Comparison of ENCODE assay signal across 1 cellular context in the genomic region with DNA sequence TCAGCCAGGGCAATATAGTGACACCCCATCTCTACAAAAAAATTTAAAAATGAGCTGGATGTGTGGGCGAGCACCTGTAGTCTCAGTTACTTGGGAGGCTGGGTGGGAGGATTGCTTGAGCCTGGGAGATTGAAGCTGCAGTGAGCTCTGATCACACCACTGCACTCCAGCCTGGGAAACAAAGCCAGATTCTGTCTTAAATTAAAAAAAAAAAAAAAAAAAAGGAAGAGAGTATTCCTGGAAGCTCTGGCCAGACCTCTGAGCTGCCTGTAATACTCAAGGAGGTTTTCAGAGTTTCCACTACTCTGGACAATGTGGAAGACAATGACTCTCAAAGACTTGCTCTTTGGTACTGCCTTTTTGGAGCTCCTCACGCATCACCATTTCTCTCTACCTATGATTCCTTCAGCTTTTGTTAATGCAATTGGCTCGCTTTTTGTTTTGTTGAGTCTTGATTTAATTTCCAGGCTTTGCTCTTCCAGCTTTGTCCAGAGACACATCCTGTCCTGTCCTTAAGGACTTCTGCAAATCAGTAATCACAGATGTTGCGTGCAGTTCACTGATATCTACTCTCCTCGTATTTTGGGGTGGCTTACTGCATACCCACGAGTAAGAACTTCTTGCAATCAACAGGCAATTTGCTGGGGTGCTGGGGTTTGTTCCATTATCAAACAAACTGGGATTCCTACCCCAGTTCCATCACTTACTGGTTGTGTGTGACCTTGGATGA.
TF ChIP-seq lines count a peak whose summit lies in the region.

No MANE protein-coding gene starts in this region.

TF ChIP-seq in GM12878, 131 proteins besides CTCF, POLR2A, EP300 and RAD21:
- TF ChIP-seq SREBF1 (IDR thresholded peaks at IDR 0.05; ENCODE audit: low read length) (no peak), ZNF207 (IDR thresholded peaks at IDR 0.05; ENCODE audit: borderline replicate concordance) (no peak), EGR1 (IDR thresholded peaks at IDR 0.05; ENCODE audit: borderline replicate concordance in 1 of 2, low read depth in 2 of 2, low read length in 2 of 2) (0 out of 3 replicates have a peak, but pooled peaks of 1 of the 2 experiments have one; percentile 25)
- TF ChIP-seq, protein P1, sequence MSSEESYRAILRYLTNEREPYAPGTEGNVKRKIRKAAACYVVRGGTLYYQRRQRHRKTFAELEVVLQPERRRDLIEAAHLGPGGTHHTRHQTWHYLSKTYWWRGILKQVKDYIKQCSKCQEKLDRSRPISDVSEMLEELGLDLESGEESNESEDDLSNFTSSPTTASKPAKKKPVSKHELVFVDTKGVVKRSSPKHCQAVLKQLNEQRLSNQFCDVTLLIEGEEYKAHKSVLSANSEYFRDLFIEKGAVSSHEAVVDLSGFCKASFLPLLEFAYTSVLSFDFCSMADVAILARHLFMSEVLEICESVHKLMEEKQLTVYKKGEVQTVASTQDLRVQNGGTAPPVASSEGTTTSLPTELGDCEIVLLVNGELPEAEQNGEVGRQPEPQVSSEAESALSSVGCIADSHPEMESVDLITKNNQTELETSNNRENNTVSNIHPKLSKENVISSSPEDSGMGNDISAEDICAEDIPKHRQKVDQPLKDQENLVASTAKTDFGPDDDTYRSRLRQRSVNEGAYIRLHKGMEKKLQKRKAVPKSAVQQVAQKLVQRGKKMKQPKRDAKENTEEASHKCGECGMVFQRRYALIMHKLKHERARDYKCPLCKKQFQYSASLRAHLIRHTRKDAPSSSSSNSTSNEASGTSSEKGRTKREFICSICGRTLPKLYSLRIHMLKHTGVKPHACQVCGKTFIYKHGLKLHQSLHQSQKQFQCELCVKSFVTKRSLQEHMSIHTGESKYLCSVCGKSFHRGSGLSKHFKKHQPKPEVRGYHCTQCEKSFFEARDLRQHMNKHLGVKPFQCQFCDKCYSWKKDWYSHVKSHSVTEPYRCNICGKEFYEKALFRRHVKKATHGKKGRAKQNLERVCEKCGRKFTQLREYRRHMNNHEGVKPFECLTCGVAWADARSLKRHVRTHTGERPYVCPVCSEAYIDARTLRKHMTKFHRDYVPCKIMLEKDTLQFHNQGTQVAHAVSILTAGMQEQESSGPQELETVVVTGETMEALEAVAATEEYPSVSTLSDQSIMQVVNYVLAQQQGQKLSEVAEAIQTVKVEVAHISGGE (CRISPR knock-in tag; IDR thresholded peaks at IDR 0.05): no peak
